11 cellular contexts compared by ENCODE assay signal in genomic region chr21:42115136-42115683, GRCh38. TPM values are rescaled to one million over a fixed set of nuclear protein-coding genes. Genes with fewer than 3 reads are reported as not detected.
"Had no signal": no experiment of that assay in that cellular context is flagged by ENCODE, and none has a peak within 500 bp of the region (broad histone marks: within the 10 kb centered on the region; RNA-seq: fewer than 3 reads in every experiment).

No MANE protein-coding gene starts in this region.

- DNase-seq: H7, HFFc6, KBM-7 had no signal

- H3K9me3 ChIP-seq: HAP-1 had no signal

- H3K4me1 ChIP-seq: HAP-1 had no signal

- H3K9ac ChIP-seq: KMS-11 had no signal

- H3K36me3 ChIP-seq: HAP-1 had no signal

- H3K4me2 ChIP-seq: GM23338, KMS-11 had no signal

- ATAC-seq: GM23338, HCT116, HepG2 had no signal

- H3K4me3 ChIP-seq: GM23338, HAP-1 had no signal

- H2AFZ ChIP-seq: GM23338 had no signal

- H3K27ac ChIP-seq: HL-60, KMS-11 had no signal

- FAIRE-seq: HepG2 had no signal

RNA-seq across cellular contexts. Expression of gene UMODL1, which starts 44.1 kb away (rescaled TPM):
- total RNA-seq: GM23338, H4, HepG2, HFFc6, HT1080 had no signal
- polyA plus RNA-seq: GM23338, HepG2 had no signal
